In genomic region chr2:224466315-224466714, GRCh38 we compare ENCODE assay signal across 17 cellular contexts.
DNase-seq lines count a peak whose midpoint lies in the region; ATAC-seq and TF ChIP-seq lines count a peak whose summit lies in the region.
"Had no signal": no experiment of that assay in that cellular context is flagged by ENCODE, and none has a peak within 500 bp of the region (broad histone marks: within the 10 kb centered on the region; RNA-seq: fewer than 3 reads in every experiment).

No MANE protein-coding gene starts in this region.

- peak overlapping the region; percentile 36 for H3K4me3 Mint-ChIP-seq in glutamatergic neuron (ENCODE audit: unreplicated experiment)
- no peak overlapping the region for H3K4me3 Mint-ChIP-seq in neural progenitor cell
- H3K4me3 Mint-ChIP-seq: IgD-negative memory B cell had no signal

- no peaks in the 10 kb centered on the region for H3K9me3 ChIP-seq in PC-3 (ENCODE audit: low read length)
- H3K9me3 ChIP-seq in neural progenitor cell (ENCODE audit: low read depth) = no peaks in the 10 kb centered on the region
- H3K9me3 ChIP-seq: BLaER1 had no signal

- H3K4me1 Mint-ChIP-seq in glutamatergic neuron (ENCODE audit: low read depth, unreplicated experiment) = peaks cover 22% of the 10 kb centered on the region
- H3K4me1 Mint-ChIP-seq in neural progenitor cell = peaks cover 9% of the 10 kb centered on the region

- intact Hi-C loops in PC-3 (cut with micrococcal nuclease) = no loop called here

- ATAC-seq in PC-3 = peak; percentile 46
- ATAC-seq in HG03025 (IDR thresholded peaks at IDR 0.05; ENCODE audit: low FRiP score, unreplicated experiment) = no peak
- ATAC-seq: Right ventricle myocardium inferior had no signal

- BruUV-seq in PC-3 (replicated peaks; lab: Mats Ljungman, UMichigan) = no TSS peak

- TF ChIP-seq CTCF in PC-3 (conservative IDR thresholded peaks at IDR 0.05; ENCODE audit: low read depth, low read length) = no peak
- no peak for TF ChIP-seq CTCF in glutamatergic neuron (IDR thresholded peaks at IDR 0.05; ENCODE audit: partially characterized antibody, unreplicated experiment)
- no peak for TF ChIP-seq CTCF in neural progenitor cell (IDR thresholded peaks at IDR 0.05)

- H3K9ac ChIP-seq in PC-3 (ENCODE audit: low read length) = no peak overlapping the region
- H3K9ac ChIP-seq in neural progenitor cell = no peak overlapping the region
- H3K9ac ChIP-seq: BLaER1 had no signal

- H3K79me2 ChIP-seq in PC-3 (ENCODE audit: low read length) = no peaks in the 10 kb centered on the region
- H3K79me2 ChIP-seq in neural progenitor cell (ENCODE audit: low read depth) = no peaks in the 10 kb centered on the region

- H2AFZ ChIP-seq in PC-3 (ENCODE audit: low read length) (no peak overlapping the region), neural progenitor cell (replicated peaks) (no peak overlapping the region)

- H3K27me3 ChIP-seq in PC-3 (ENCODE audit: low read length) = no peaks in the 10 kb centered on the region
- no peaks in the 10 kb centered on the region for H3K27me3 ChIP-seq in neural progenitor cell
- H3K27me3 ChIP-seq: BLaER1 had no signal

- POLR2A ChIA-PET in PC-3 (lab: Charles Lee; ENCODE audit: unreplicated experiment) = no interaction called here

- H3K36me3 ChIP-seq in PC-3 (ENCODE audit: low read depth, low read length) (no peaks in the 10 kb centered on the region), neural progenitor cell (no peaks in the 10 kb centered on the region)
- H3K36me3 ChIP-seq: BLaER1 had no signal

- H3K4me3 ChIP-seq in PC-3 (ENCODE audit: low read length) = no peak overlapping the region
- no peak overlapping the region for H3K4me3 ChIP-seq in neural progenitor cell
- H3K4me3 ChIP-seq: BLaER1 had no signal

- peak overlapping the region; percentile 83 for H3K27ac Mint-ChIP-seq in glutamatergic neuron (ENCODE audit: unreplicated experiment)
- no peak overlapping the region for H3K27ac Mint-ChIP-seq in neural progenitor cell
- H3K27ac Mint-ChIP-seq: CD4-positive, alpha-beta memory T cell had no signal

- H3K36me3 Mint-ChIP-seq in glutamatergic neuron (ENCODE audit: unreplicated experiment) = no peaks in the 10 kb centered on the region
- no peaks in the 10 kb centered on the region for H3K36me3 Mint-ChIP-seq in neural progenitor cell
- H3K36me3 Mint-ChIP-seq: CD4-positive, alpha-beta memory T cell had no signal

- peaks cover 1% of the 10 kb centered on the region for H3K27me3 Mint-ChIP-seq in glutamatergic neuron (ENCODE audit: unreplicated experiment)
- H3K27me3 Mint-ChIP-seq in neural progenitor cell (ENCODE audit: insufficient read depth, low read depth) = no peaks in the 10 kb centered on the region
- H3K27me3 Mint-ChIP-seq: CD4-positive, alpha-beta memory T cell; IgD-negative memory B cell had no signal

- H3K9me2 ChIP-seq in PC-3 (replicated peaks; ENCODE audit: low read length) = no peaks in the 10 kb centered on the region

- H3K9me3 Mint-ChIP-seq in glutamatergic neuron (ENCODE audit: unreplicated experiment) (peaks cover 3% of the 10 kb centered on the region), neural progenitor cell (no peaks in the 10 kb centered on the region)

- no peaks in the 10 kb centered on the region for H4K20me1 ChIP-seq in PC-3 (ENCODE audit: low read length)
- no peaks in the 10 kb centered on the region for H4K20me1 ChIP-seq in neural progenitor cell (ENCODE audit: low read depth)
- H4K20me1 ChIP-seq: BLaER1 had no signal

- CTCF ChIA-PET in PC-3 (lab: Charles Lee) = no interaction called here

- H3K4me2 ChIP-seq in PC-3 (ENCODE audit: low read length) (no peak overlapping the region), neural progenitor cell (no peak overlapping the region)
- H3K4me2 ChIP-seq: BLaER1 had no signal

- H3K27ac ChIP-seq in PC-3 (ENCODE audit: low read length) (no peak overlapping the region), neural progenitor cell (no peak overlapping the region)
- H3K27ac ChIP-seq: BLaER1 had no signal

- H3K4me1 ChIP-seq in PC-3 (ENCODE audit: insufficient read depth, low read length) = no peaks in the 10 kb centered on the region
- H3K4me1 ChIP-seq in neural progenitor cell = peaks cover 8% of the 10 kb centered on the region
- H3K4me1 ChIP-seq: BLaER1 had no signal

- H3F3A ChIP-seq in PC-3 (ENCODE audit: low read length, unreplicated experiment) = no peaks in the 10 kb centered on the region
- H3F3A ChIP-seq in neural progenitor cell (ENCODE audit: low read depth) = peaks cover 3% of the 10 kb centered on the region

- DNase-seq in NCI-H82 (lab: John Stamatoyannopoulos, UW) = peak; percentile 68
- no peak for DNase-seq in NCI-H82 treated with DMSO at 0.1 percent for 48 hours (lab: John Stamatoyannopoulos, UW; ENCODE audit: unreplicated experiment)
- DNase-seq in PC-3 = no peak
- DNase-seq in glutamatergic neuron = peak; percentile 28
- DNase-seq in activated CD4-positive, CD25-positive, alpha-beta regulatory T cell (lab: John Stamatoyannopoulos, UW) = no peak
- no peak for DNase-seq in neural progenitor cell (ENCODE audit: low spot score)
- DNase-seq: CD4-positive, alpha-beta memory T cell; Karpas-422; NCI-H1436 treated with DMSO at 0.1 percent for 48 hours; NCI-H2029; NCI-H510A; NCI-H774; SW 1271 had no signal

Comparison
In these comparisons a context has a peak if more than half of its experiments do, and no peak if none do; other contexts are left out.
1. DNase-seq: peak in NCI-H82 (single experiment) and glutamatergic neuron (single experiment); none in NCI-H82 treated with DMSO at 0.1 percent for 48 hours (single experiment), PC-3 (single experiment), activated CD4-positive, CD25-positive, alpha-beta regulatory T cell (0 of 4) and neural progenitor cell (single experiment).